Comparison of ENCODE assay signal across 1 cellular context in genomic region chr5:43780586-43780985, GRCh38.
TF ChIP-seq lines count a peak whose summit lies in the region.

No MANE protein-coding gene starts in this region.

TF ChIP-seq in H1, 55 proteins besides CTCF, POLR2A, EP300 and RAD21:
- TF ChIP-seq NANOG (IDR thresholded peaks at IDR 0.05; ENCODE audit: insufficient read depth, low read depth, low read length, poor library complexity, severe bottlenecking) (no peak), CTBP2 (IDR thresholded peaks at IDR 0.05; ENCODE audit: borderline replicate concordance, insufficient read depth, insufficient read length, low read length) (no peak)
